In the genomic region with DNA sequence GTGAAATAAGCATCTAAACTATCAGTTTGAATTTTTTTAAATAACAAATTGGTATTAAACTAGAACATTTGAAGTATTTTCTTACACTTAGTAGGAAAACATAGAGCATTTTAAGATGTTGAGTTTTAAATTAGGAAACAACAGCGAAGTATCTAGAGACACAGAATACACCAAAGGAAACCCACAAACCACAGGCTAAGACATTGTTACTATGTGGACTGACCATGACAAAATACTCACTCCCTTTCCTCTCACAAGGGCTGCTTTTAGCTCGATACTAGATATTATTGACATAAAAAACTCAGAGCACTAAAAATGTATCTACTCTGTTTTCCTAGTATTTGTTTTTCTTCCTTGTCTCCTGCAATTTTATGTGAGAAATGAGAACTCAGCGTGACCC, we compare ENCODE assay signal across 9 cellular contexts.
A peak's percentile ranks its signal among the peaks of the same experiment; 100 is the strongest.
DNase-seq lines count a peak whose midpoint lies in the region; ATAC-seq and TF ChIP-seq lines count a peak whose summit lies in the region.
"Had no signal": no experiment of that assay in that cellular context is flagged by ENCODE, and none has a peak within 500 bp of the region (broad histone marks: within the 10 kb centered on the region; RNA-seq: fewer than 3 reads in every experiment).

No MANE protein-coding gene starts in this region.

- intact Hi-C loops in natural killer cell (cut with micrococcal nuclease): no loop called here

- H3K9me3 Mint-ChIP-seq in natural killer cell: no peaks in the 10 kb centered on the region

- H3K27ac Mint-ChIP-seq in natural killer cell: no peak overlapping the region

- H3K4me1 Mint-ChIP-seq in natural killer cell: peaks cover 16 to 22% of the 10 kb centered on the region in 2 donors

- no peaks in the 10 kb centered on the region for H3K36me3 Mint-ChIP-seq in natural killer cell

- H3K4me3 Mint-ChIP-seq in natural killer cell: peak overlapping the region; percentile 69

- H3K27me3 Mint-ChIP-seq in natural killer cell (ENCODE audit: low read depth in 2 of 2): peaks cover 27 to 51% of the 10 kb centered on the region in 2 donors

- peak; percentile 55 for DNase-seq in LHCN-M2 (ENCODE audit: low read depth)
- DNase-seq in natural killer cell: no peak
- DNase-seq in DMS53 treated with DMSO at 0.1 percent for 48 hours (lab: John Stamatoyannopoulos, UW; ENCODE audit: unreplicated experiment): no peak
- no peak for DNase-seq in iPS-NIHi11 (ENCODE audit: low spot score)
- no peak for DNase-seq in islet precursor cell
- DNase-seq in inferior parietal cortex (ENCODE audit: extremely low spot score): no peak
- DNase-seq: transverse colon had no signal

- peak; percentile 97 for ATAC-seq in GM18909 (IDR thresholded peaks at IDR 0.05; ENCODE audit: poor library complexity, unreplicated experiment)
- ATAC-seq in HG02798 (IDR thresholded peaks at IDR 0.05; ENCODE audit: poor library complexity, unreplicated experiment): peak; percentile 92
- ATAC-seq in natural killer cell: peak; percentile 44 to 87 (median 74)

- TF ChIP-seq CTCF in natural killer cell (IDR thresholded peaks at IDR 0.05): no peak
